15 cellular contexts compared by ENCODE assay signal in genomic region chr1:9586147-9586766, GRCh38. TPM values are rescaled to one million over a fixed set of nuclear protein-coding genes. Genes with fewer than 3 reads are reported as not detected.
DNase-seq lines count a peak whose midpoint lies in the region; ATAC-seq and TF ChIP-seq lines count a peak whose summit lies in the region.
"Had no signal": no experiment of that assay in that cellular context is flagged by ENCODE, and none has a peak within 500 bp of the region (broad histone marks: within the 10 kb centered on the region; RNA-seq: fewer than 3 reads in every experiment).

No MANE protein-coding gene starts in this region.

- H4K20me1 ChIP-seq in OCI-LY1 (ENCODE audit: insufficient read depth, low read length), result no peaks in the 10 kb centered on the region

- H3K9me3 Mint-ChIP-seq in natural killer cell treated with Interleukin-12 subunit alpha and Interleukin-12 subunit beta and Interleukin-15 and Interleukin-18, amount 100 ng/mL, for 72 hours, result no peaks in the 10 kb centered on the region
- H3K9me3 Mint-ChIP-seq in natural killer cell (no peaks in the 10 kb centered on the region), neural crest cell (no peaks in the 10 kb centered on the region)
- no peaks in the 10 kb centered on the region for H3K9me3 Mint-ChIP-seq in stimulated activated effector memory CD8-positive, alpha-beta T cell treated with anti-CD3 and anti-CD28 coated beads, Interleukin-12 subunit alpha, Interleukin-12 subunit beta, amount 100 ng/mL, for 72 hours
- H3K9me3 Mint-ChIP-seq: CD4-positive, CD25-positive, alpha-beta regulatory T cell had no signal

- peaks cover 18% of the 10 kb centered on the region for H3K79me2 ChIP-seq in OCI-LY1 (ENCODE audit: insufficient read depth, low read length)

- DNase-seq in natural killer cell treated with Interleukin-12 subunit alpha and Interleukin-12 subunit beta and Interleukin-15 and Interleukin-18, amount 100 ng/mL, for 72 hours (ENCODE audit: low spot score), result peak; percentile 15
- DNase-seq in natural killer cell (no peak), neural crest cell (ENCODE audit: low read depth, low spot score) (no peak), 8988T (no peak), GM10248 (ENCODE audit: extremely low spot score) (no peak)
- no peak for DNase-seq in stimulated activated effector memory CD8-positive, alpha-beta T cell treated with anti-CD3 and anti-CD28 coated beads, Interleukin-12 subunit alpha, Interleukin-12 subunit beta, amount 100 ng/mL, for 72 hours (ENCODE audit: low spot score in 2 of 2)
- DNase-seq: AML-193; Calu3; CD4-positive, CD25-positive, alpha-beta regulatory T cell; DMS 273 treated with DMSO at 0.1 percent for 48 hours; H7 had no signal

- H3K27ac ChIP-seq in OCI-LY1 (ENCODE audit: low read depth, low read length, poor library complexity, severe bottlenecking), result peak overlapping the region; percentile 16
- H3K27ac ChIP-seq: BLaER1, HL-60 had no signal

- H3K4me3 ChIP-seq in OCI-LY1 (ENCODE audit: low read depth, low read length, poor library complexity, severe bottlenecking), result no peak overlapping the region
- H3K4me3 ChIP-seq: BLaER1, GM23338 had no signal

- POLR2A ChIA-PET in GM10248 (lab: Yijun Ruan, JAX), result interaction anchor here (0.6 kb wide), 1 partner anchor 581 kb away, joined by 4 read pairs; no protein-coding TSS in a partner anchor

- H3K4me2 ChIP-seq in OCI-LY1 (ENCODE audit: low read length), result no peak overlapping the region
- H3K4me2 ChIP-seq: BLaER1, GM23338 had no signal

- H3K36me3 Mint-ChIP-seq in natural killer cell treated with Interleukin-12 subunit alpha and Interleukin-12 subunit beta and Interleukin-15 and Interleukin-18, amount 100 ng/mL, for 72 hours, result no peaks in the 10 kb centered on the region
- H3K36me3 Mint-ChIP-seq in natural killer cell (no peaks in the 10 kb centered on the region), neural crest cell (ENCODE audit: low read depth) (peaks cover 10% of the 10 kb centered on the region)
- H3K36me3 Mint-ChIP-seq in stimulated activated effector memory CD8-positive, alpha-beta T cell treated with anti-CD3 and anti-CD28 coated beads, Interleukin-12 subunit alpha, Interleukin-12 subunit beta, amount 100 ng/mL, for 72 hours, result peaks cover 25% of the 10 kb centered on the region

- peaks cover 45% of the 10 kb centered on the region for H3K36me3 ChIP-seq in OCI-LY1 (ENCODE audit: insufficient read depth, low read length)

- H3K9me2 ChIP-seq in OCI-LY1 (ENCODE audit: low read depth, low read length), result no peaks in the 10 kb centered on the region

- peaks cover 3% of the 10 kb centered on the region for H3F3A ChIP-seq in OCI-LY1 (ENCODE audit: insufficient read depth, low read length)

- H3K27ac Mint-ChIP-seq in natural killer cell treated with Interleukin-12 subunit alpha and Interleukin-12 subunit beta and Interleukin-15 and Interleukin-18, amount 100 ng/mL, for 72 hours, result no peak overlapping the region
- H3K27ac Mint-ChIP-seq in natural killer cell, result no peak overlapping the region
- H3K27ac Mint-ChIP-seq in neural crest cell (ENCODE audit: unreplicated experiment), result no peak overlapping the region
- H3K27ac Mint-ChIP-seq in stimulated activated effector memory CD8-positive, alpha-beta T cell treated with anti-CD3 and anti-CD28 coated beads, Interleukin-12 subunit alpha, Interleukin-12 subunit beta, amount 100 ng/mL, for 72 hours, result no peak overlapping the region
- H3K27ac Mint-ChIP-seq: CD4-positive, CD25-positive, alpha-beta regulatory T cell; GM23338 had no signal

- CTCF ChIA-PET in GM10248 (lab: Yijun Ruan, JAX), result interaction anchor here (0.7 to 1.6 kb wide), 4 partner anchors 10 to 276 kb away, joined by 3 read pairs; no protein-coding TSS in a partner anchor

- no peak for ATAC-seq in natural killer cell treated with Interleukin-12 subunit alpha and Interleukin-12 subunit beta and Interleukin-15 and Interleukin-18, amount 100 ng/mL, for 72 hours
- ATAC-seq in natural killer cell, result no peak
- ATAC-seq in stimulated activated effector memory CD8-positive, alpha-beta T cell treated with anti-CD3 and anti-CD28 coated beads, Interleukin-12 subunit alpha, Interleukin-12 subunit beta, amount 100 ng/mL, for 72 hours, result no peak
- ATAC-seq: GM23338 had no signal

- H2AFZ ChIP-seq in OCI-LY1 (ENCODE audit: low read length), result no peak overlapping the region
- H2AFZ ChIP-seq: GM23338 had no signal

- intact Hi-C loops in natural killer cell (cut with micrococcal nuclease), result loop anchor here (5.0 kb wide), 1 partner anchor 236 kb away; the partner anchor contains the start of gene CLSTN1

- no peak overlapping the region for H3K9ac ChIP-seq in OCI-LY1 (ENCODE audit: low read length)
- H3K9ac ChIP-seq: BLaER1 had no signal

- no peak overlapping the region for H3K4me3 Mint-ChIP-seq in natural killer cell treated with Interleukin-12 subunit alpha and Interleukin-12 subunit beta and Interleukin-15 and Interleukin-18, amount 100 ng/mL, for 72 hours
- H3K4me3 Mint-ChIP-seq in natural killer cell, result no peak overlapping the region
- peak overlapping the region; percentile 78 for H3K4me3 Mint-ChIP-seq in neural crest cell
- H3K4me3 Mint-ChIP-seq in stimulated activated effector memory CD8-positive, alpha-beta T cell treated with anti-CD3 and anti-CD28 coated beads, Interleukin-12 subunit alpha, Interleukin-12 subunit beta, amount 100 ng/mL, for 72 hours, result no peak overlapping the region
- H3K4me3 Mint-ChIP-seq: GM23338 had no signal

- TF ChIP-seq CTCF in natural killer cell (IDR thresholded peaks at IDR 0.05), result no peak
- no peak for TF ChIP-seq CTCF in OCI-LY1 (IDR thresholded peaks at IDR 0.05; ENCODE audit: low read length)
- no peak for TF ChIP-seq CTCF in neural crest cell (conservative IDR thresholded peaks at IDR 0.05)
- no peak for TF ChIP-seq CTCF in GM10248 (IDR thresholded peaks at IDR 0.05; ENCODE audit: control extremely low read depth, extremely low read depth, low read depth, missing control alignments)

- H3K27me3 Mint-ChIP-seq in natural killer cell treated with Interleukin-12 subunit alpha and Interleukin-12 subunit beta and Interleukin-15 and Interleukin-18, amount 100 ng/mL, for 72 hours, result no peaks in the 10 kb centered on the region
- H3K27me3 Mint-ChIP-seq in natural killer cell (ENCODE audit: low read depth in 2 of 2) (no peaks in the 10 kb centered on the region), neural crest cell (ENCODE audit: low read depth) (no peaks in the 10 kb centered on the region)
- H3K27me3 Mint-ChIP-seq: CD4-positive, CD25-positive, alpha-beta regulatory T cell had no signal

- H3K4me1 Mint-ChIP-seq in natural killer cell treated with Interleukin-12 subunit alpha and Interleukin-12 subunit beta and Interleukin-15 and Interleukin-18, amount 100 ng/mL, for 72 hours (ENCODE audit: low read depth in 2 of 2), result peaks cover 11 to 19% of the 10 kb centered on the region in 2 donors
- H3K4me1 Mint-ChIP-seq in natural killer cell, result peaks cover 8 to 16% of the 10 kb centered on the region in 2 donors
- peaks cover 19% of the 10 kb centered on the region for H3K4me1 Mint-ChIP-seq in neural crest cell
- H3K4me1 Mint-ChIP-seq in stimulated activated effector memory CD8-positive, alpha-beta T cell treated with anti-CD3 and anti-CD28 coated beads, Interleukin-12 subunit alpha, Interleukin-12 subunit beta, amount 100 ng/mL, for 72 hours, result peaks cover 25% of the 10 kb centered on the region

- peaks cover 21% of the 10 kb centered on the region for H3K4me1 ChIP-seq in OCI-LY1 (ENCODE audit: insufficient read depth, low read length, severe bottlenecking)

- H3K9me3 ChIP-seq in OCI-LY1 (ENCODE audit: low read length), result no peaks in the 10 kb centered on the region
- H3K9me3 ChIP-seq: BLaER1 had no signal

- H3K27me3 ChIP-seq in OCI-LY1 (ENCODE audit: insufficient read depth, low read length), result no peaks in the 10 kb centered on the region
- H3K27me3 ChIP-seq: BLaER1 had no signal

RNA-seq across cellular contexts. Expression of gene TMEM201, which starts 2.5 kb away (rescaled TPM):
- total RNA-seq in natural killer cell treated with Interleukin-12 subunit alpha and Interleukin-12 subunit beta and Interleukin-15 and Interleukin-18, amount 100 ng/mL, for 72 hours, result 10 to 100 TPM; 16.5 to 51.0 TPM
- total RNA-seq in natural killer cell (10 to 100 TPM in 1 of 3 donors, 1 to 10 TPM in 2; 7.3 to 10.2 (median 8.8) TPM), neural crest cell (40.7 and 41.4 TPM in 2 replicates)

RNA-seq across cellular contexts. Expression of gene SLC25A33, which starts 47.0 kb away (rescaled TPM):
- 10 to 100 TPM in 1 of 2 donors, 1 to 10 TPM in 1; 7.1 to 13.6 TPM for total RNA-seq in natural killer cell treated with Interleukin-12 subunit alpha and Interleukin-12 subunit beta and Interleukin-15 and Interleukin-18, amount 100 ng/mL, for 72 hours
- 1 to 10 TPM; 7.0 to 9.0 (median 7.6) TPM for total RNA-seq in natural killer cell
- total RNA-seq in neural crest cell, result 13.3 and 13.5 TPM in 2 replicates
